Comparison of ENCODE assay signal across 8 cellular contexts in the genomic region with DNA sequence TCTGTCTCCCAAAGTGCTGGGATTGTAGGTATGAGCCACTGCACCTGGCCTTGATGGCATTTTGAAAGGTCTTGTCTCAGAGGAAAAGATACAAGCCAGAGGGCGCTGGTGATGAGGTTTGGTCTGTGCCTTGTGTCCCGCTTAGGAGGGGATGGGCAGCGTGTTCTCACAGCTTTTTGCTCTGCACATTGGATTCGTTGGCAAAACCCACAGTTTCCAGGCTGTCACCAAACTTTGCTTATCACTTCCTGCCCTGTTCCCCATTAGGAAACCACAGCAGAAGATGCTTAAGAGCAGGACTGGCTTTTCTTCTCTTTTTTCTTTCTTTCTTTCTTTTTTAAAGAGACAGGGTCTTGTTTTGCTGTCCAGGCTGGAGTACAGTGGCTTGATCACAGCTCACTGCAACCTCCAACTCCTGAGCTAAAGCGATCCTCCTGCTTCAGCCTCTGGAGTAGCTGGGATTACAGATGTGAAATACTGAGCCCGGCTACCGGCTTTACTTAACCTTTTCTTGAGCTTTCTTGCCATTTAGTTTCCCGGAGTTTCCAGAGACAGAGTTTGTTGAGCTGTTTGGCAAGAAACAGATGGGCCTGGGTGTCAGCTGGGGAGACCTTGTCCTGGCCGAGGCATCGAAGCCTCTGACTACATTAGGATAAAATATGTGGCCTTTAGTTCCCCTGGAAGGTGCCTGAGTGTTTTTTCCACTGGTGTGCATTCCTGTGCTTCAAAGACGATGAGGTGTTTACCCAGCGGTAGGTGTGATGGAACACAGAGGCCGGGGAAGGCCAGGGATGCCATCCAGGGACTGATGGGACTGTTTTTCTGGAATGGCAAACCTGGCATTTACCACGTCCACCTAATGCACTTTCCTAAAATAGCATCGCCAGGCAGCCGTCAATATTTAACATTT.
A peak's percentile ranks its signal among the peaks of the same experiment; 100 is the strongest.
DNase-seq lines count a peak whose midpoint lies in the region; ATAC-seq and TF ChIP-seq lines count a peak whose summit lies in the region.

No MANE protein-coding gene starts in this region.

- H2AFZ ChIP-seq in neural progenitor cell (replicated peaks): no peak overlapping the region

- intact Hi-C loops in ascending aorta (cut with DNase I): loop anchor here (5.0 kb wide), 2 partner anchors 35 to 40 kb away; no protein-coding TSS in a partner anchor

- H3K9me3 Mint-ChIP-seq in neural progenitor cell: no peaks in the 10 kb centered on the region

- H3K9me3 ChIP-seq in ascending aorta (no peaks in the 10 kb centered on the region), neural progenitor cell (ENCODE audit: low read depth) (no peaks in the 10 kb centered on the region)

- H3K36me3 ChIP-seq in ascending aorta (peaks cover 8 to 26% of the 10 kb centered on the region in 2 donors), neural progenitor cell (no peaks in the 10 kb centered on the region)

- TF ChIP-seq CTCF in GM12865 (IDR thresholded peaks at IDR 0.05; ENCODE audit: insufficient read depth, low read depth, low read length, missing control alignments) (no peak), ascending aorta (IDR thresholded peaks at IDR 0.05) (peak in 2 of 3 experiments; percentile 12 to 39), neural progenitor cell (IDR thresholded peaks at IDR 0.05) (peak; percentile 11)

- no peaks in the 10 kb centered on the region for H3K36me3 Mint-ChIP-seq in neural progenitor cell

- H3K4me3 ChIP-seq in GM12865 (ENCODE audit: low read depth, low read length): no peak overlapping the region
- H3K4me3 ChIP-seq in ascending aorta: peak overlapping the region in 1 of 2 donors; percentile 4
- H3K4me3 ChIP-seq in neural progenitor cell: no peak overlapping the region

- H3K27me3 ChIP-seq in ascending aorta (no peaks in the 10 kb centered on the region), neural progenitor cell (no peaks in the 10 kb centered on the region)

- no peak overlapping the region for H3K9ac ChIP-seq in neural progenitor cell

- DNase-seq in GM12865 (ENCODE audit: low read depth): peak; percentile 11
- DNase-seq in MV-4-11 (lab: John Stamatoyannopoulos, UW): peak; percentile 98
- no peak for DNase-seq in ascending aorta (ENCODE audit: low spot score in 2 of 2)
- peak; percentile 11 for DNase-seq in neural progenitor cell (ENCODE audit: low spot score)
- no peak for DNase-seq in cerebellar cortex (ENCODE audit: low spot score)
- DNase-seq in DMS153 (lab: John Stamatoyannopoulos, UW): no peak

- H3K27ac Mint-ChIP-seq in neural progenitor cell: no peak overlapping the region

- no peaks in the 10 kb centered on the region for H3K27me3 Mint-ChIP-seq in neural progenitor cell (ENCODE audit: insufficient read depth, low read depth)

- peaks cover 3% of the 10 kb centered on the region for H4K20me1 ChIP-seq in neural progenitor cell (ENCODE audit: low read depth)

- H3F3A ChIP-seq in neural progenitor cell (ENCODE audit: low read depth): no peaks in the 10 kb centered on the region

- ATAC-seq in HG02970 (IDR thresholded peaks at IDR 0.05; ENCODE audit: low FRiP score, unreplicated experiment) (no peak), HG03039 (IDR thresholded peaks at IDR 0.05; ENCODE audit: unreplicated experiment) (no peak)

- H3K79me2 ChIP-seq in neural progenitor cell (ENCODE audit: low read depth): no peaks in the 10 kb centered on the region

- H3K4me3 Mint-ChIP-seq in neural progenitor cell: no peak overlapping the region

- H3K4me2 ChIP-seq in neural progenitor cell: no peak overlapping the region

- H3K4me1 ChIP-seq in ascending aorta (peaks cover 5 to 25% of the 10 kb centered on the region in 2 donors), neural progenitor cell (no peaks in the 10 kb centered on the region)

- H3K4me1 Mint-ChIP-seq in neural progenitor cell: no peaks in the 10 kb centered on the region

- H3K27ac ChIP-seq in ascending aorta: peak overlapping the region; percentile 71 to 75
- no peak overlapping the region for H3K27ac ChIP-seq in neural progenitor cell

Comparison
In these comparisons a context has a peak if more than half of its experiments do, and no peak if none do; other contexts are left out.
1. DNase-seq: peak in GM12865 (single experiment), MV-4-11 (single experiment) and neural progenitor cell (single experiment); none in ascending aorta (0 of 2), cerebellar cortex (single experiment) and DMS153 (single experiment).